In the genomic region with DNA sequence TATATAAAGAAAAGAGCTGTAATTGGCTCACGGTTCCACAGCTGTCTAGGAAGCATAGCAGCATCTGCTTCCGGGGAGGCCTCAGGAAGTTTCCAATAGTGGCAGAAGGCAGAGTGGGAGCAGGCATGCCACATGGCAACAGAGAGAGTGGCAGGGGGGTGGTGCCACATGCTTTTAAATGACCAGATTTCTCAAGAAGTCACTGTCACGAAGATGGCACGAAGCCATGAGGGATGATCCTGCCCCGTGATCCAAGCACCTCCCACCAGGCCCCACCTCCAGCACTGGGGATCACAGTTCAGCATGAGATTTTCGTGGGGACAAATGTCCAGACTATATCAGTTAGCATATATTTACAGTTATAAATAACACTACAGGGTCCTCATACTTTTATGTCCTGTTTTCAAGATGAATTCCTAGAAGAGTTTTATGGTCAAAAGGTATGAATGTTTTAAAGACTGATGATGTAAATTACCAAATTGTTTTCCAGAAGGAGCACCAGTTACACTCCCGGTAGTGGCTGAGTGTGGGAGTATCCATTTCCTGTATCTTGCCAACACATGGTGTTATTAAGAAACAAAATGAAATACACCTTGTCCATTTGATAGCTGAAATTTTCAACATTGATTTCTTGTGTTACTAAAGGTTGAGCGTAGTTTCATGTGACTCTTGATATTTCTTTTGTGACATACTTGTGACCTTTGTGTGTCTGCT, we compare ENCODE assay signal across 12 cellular contexts. TPM values are rescaled to one million over a fixed set of nuclear protein-coding genes. Genes with fewer than 3 reads are reported as not detected.
DNase-seq lines count a peak whose midpoint lies in the region; ATAC-seq and TF ChIP-seq lines count a peak whose summit lies in the region.
"Had no signal": no experiment of that assay in that cellular context is flagged by ENCODE, and none has a peak within 500 bp of the region (broad histone marks: within the 10 kb centered on the region; RNA-seq: fewer than 3 reads in every experiment).

No MANE protein-coding gene starts in this region.

- peaks cover 69% of the 10 kb centered on the region for H3K36me3 Mint-ChIP-seq in MCF 10A (ENCODE audit: insufficient read depth, unreplicated experiment)

- POLR2A ChIA-PET in MCF 10A (lab: Yijun Ruan, JAX) = interaction anchor here (0.7 kb wide), 1 partner anchor 14 kb away, joined by 3 read pairs; no protein-coding TSS in a partner anchor

- H3K4me3 Mint-ChIP-seq in MCF 10A (ENCODE audit: unreplicated experiment) = no peak overlapping the region

- H3K27me3 ChIP-seq in psoas muscle (ENCODE audit: insufficient read depth in 3 of 3, low read length in 2 of 3) = no peaks in the 10 kb centered on the region
- H3K27me3 ChIP-seq: tibial nerve had no signal

- H3K36me3 ChIP-seq in psoas muscle (ENCODE audit: insufficient read depth in 1 of 2, low read depth in 1 of 2) = peaks cover 0 to 26% of the 10 kb centered on the region in 2 donors

- H3K27ac Mint-ChIP-seq in MCF 10A (ENCODE audit: low read depth, unreplicated experiment) = no peak overlapping the region

- WGBS in psoas muscle, 3 donors = 23 to 32% (median 28%) methylated on average over 8 of the region's 8 CpGs

- TF ChIP-seq CTCF in fibroblast of villous mesenchyme (IDR thresholded peaks at IDR 0.05; ENCODE audit: insufficient read depth, low read depth, low read length) = no peak
- TF ChIP-seq CTCF in psoas muscle (IDR thresholded peaks at IDR 0.05) = no peak
- no peak for TF ChIP-seq CTCF in MCF 10A (IDR thresholded peaks at IDR 0.05; ENCODE audit: unreplicated experiment)

- no peaks in the 10 kb centered on the region for H3K9me3 ChIP-seq in psoas muscle
- H3K9me3 ChIP-seq: tibial nerve had no signal

- no peak overlapping the region for H3K4me3 ChIP-seq in fibroblast of villous mesenchyme (ENCODE audit: low read depth, low read length)
- no peak overlapping the region for H3K4me3 ChIP-seq in psoas muscle
- H3K4me3 ChIP-seq: tibial nerve had no signal

- no peaks in the 10 kb centered on the region for H3K9me3 Mint-ChIP-seq in MCF 10A (ENCODE audit: unreplicated experiment)

- H3K27ac ChIP-seq in psoas muscle = peak overlapping the region; percentile 89
- H3K27ac ChIP-seq: 22Rv1, tibial nerve had no signal

- peaks cover 58% of the 10 kb centered on the region for H3K4me1 ChIP-seq in psoas muscle

- no peaks in the 10 kb centered on the region for H3K27me3 Mint-ChIP-seq in MCF 10A (ENCODE audit: insufficient read depth, unreplicated experiment)

- H3K4me1 Mint-ChIP-seq in MCF 10A (ENCODE audit: insufficient read depth, unreplicated experiment) = no peaks in the 10 kb centered on the region

- ATAC-seq in psoas muscle = peak; percentile 43 to 74 (median 64)

- CTCF ChIA-PET in MCF 10A (lab: Yijun Ruan, JAX) = interaction anchor here (0.7 kb wide), 2 partner anchors 11 to 105 kb away, joined by 3 read pairs; no protein-coding TSS in a partner anchor

- intact Hi-C loops in psoas muscle (cut with DNase I) (no loop called here), MCF 10A (cut with micrococcal nuclease) (no loop called here)

- DNase-seq in NCI-H2196 (lab: John Stamatoyannopoulos, UW; ENCODE audit: unreplicated experiment) (peak; percentile 61), NCI-H2196 treated with DMSO at 0.1 percent for 48 hours (lab: John Stamatoyannopoulos, UW; ENCODE audit: unreplicated experiment) (no peak), NCI-H69 (lab: John Stamatoyannopoulos, UW) (peak; percentile 62), fibroblast of villous mesenchyme (ENCODE audit: low read depth) (peak; percentile 43), psoas muscle (peak; percentile 70 to 84), NCI-H2107 treated with DMSO at 0.1 percent for 48 hours (lab: John Stamatoyannopoulos, UW; ENCODE audit: unreplicated experiment) (no peak), cortex of kidney (lab: John Stamatoyannopoulos, UW) (no peak), MCF 10A (ENCODE audit: unreplicated experiment) (no peak)

- no TSS peak for BruUV-seq in MCF 10A (replicated peaks; lab: Mats Ljungman, UMichigan)

RNA-seq across cellular contexts. Expression of gene FAM118A, which starts 19.2 kb away (rescaled TPM):
- total RNA-seq in fibroblast of villous mesenchyme (20.7 and 52.5 TPM in 2 replicates), psoas muscle (10 to 100 TPM; 14.2 to 25.5 (median 16.6) TPM), MCF 10A (2022) (16.0 and 16.7 TPM in 2 replicates)
- 10 to 100 TPM in 2 of 3 donors, 1 to 10 TPM in 1; 5.8 to 18.8 (median 15.6) TPM for polyA plus RNA-seq in psoas muscle

RNA-seq across cellular contexts. Expression of gene UPK3A, which starts 44.2 kb away (rescaled TPM):
- total RNA-seq in fibroblast of villous mesenchyme (not detected in 2 replicates), psoas muscle (1 to 10 TPM; 1.1 to 3.9 (median 2.1) TPM), MCF 10A (2022) (not detected in 2 replicates)
- 10 to 100 TPM in 1 of 3 donors, 1 to 10 TPM in 1, under 1 TPM in 1; 0.93 to 11.7 (median 5.0) TPM for polyA plus RNA-seq in psoas muscle
- total RNA-seq: bronchial epithelial cell, RPMI7951, tibial nerve had no signal

Comparison
In these comparisons a context has a peak if more than half of its experiments do, and no peak if none do; other contexts are left out.
1. DNase-seq: peak in NCI-H2196 (single experiment), NCI-H69 (single experiment), fibroblast of villous mesenchyme (single experiment) and psoas muscle (2 of 2); none in NCI-H2196 treated with DMSO at 0.1 percent for 48 hours (single experiment), NCI-H2107 treated with DMSO at 0.1 percent for 48 hours (single experiment), cortex of kidney (single experiment) and MCF 10A (single experiment).